In the genomic region with DNA sequence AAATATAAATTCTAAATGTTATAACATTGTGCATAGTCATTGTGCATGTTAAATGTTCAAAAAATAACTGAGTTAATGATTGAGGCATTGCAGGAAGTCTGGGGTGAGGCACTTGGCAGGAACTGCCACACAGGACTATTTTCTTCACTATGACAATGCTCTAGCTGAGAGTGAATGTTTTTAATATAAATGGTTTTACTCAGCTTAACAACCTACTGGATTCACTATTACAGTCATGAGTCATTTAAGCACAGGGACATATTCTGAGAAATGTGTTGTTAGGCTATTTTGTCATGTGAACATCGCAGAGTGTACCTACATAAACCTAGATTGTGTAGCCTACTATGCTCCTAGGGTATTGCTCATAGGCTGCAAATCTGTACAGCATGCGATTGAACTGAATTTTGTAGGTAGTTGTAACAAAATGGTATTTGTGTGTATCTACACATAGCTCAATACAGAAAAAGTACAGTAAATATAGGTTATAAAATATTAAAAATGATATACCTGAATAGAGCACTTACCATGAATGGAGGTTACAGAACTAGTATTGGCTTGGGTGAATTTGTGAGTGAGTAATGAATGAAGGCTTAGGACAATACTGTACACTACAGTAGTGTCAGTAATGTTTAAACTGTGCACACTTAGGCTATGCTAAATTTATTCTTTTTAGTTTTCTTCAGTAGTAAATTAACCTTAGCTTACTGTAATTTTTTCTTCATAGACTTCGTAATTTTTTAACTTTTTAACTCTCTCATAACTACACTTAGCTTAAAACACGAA, we compare ENCODE assay signal across 13 cellular contexts.
A peak's percentile ranks its signal among the peaks of the same experiment; 100 is the strongest.
DNase-seq lines count a peak whose midpoint lies in the region; ATAC-seq, FAIRE-seq and TF ChIP-seq lines count a peak whose summit lies in the region.
"Had no signal": no experiment of that assay in that cellular context is flagged by ENCODE, and none has a peak within 500 bp of the region (broad histone marks: within the 10 kb centered on the region; RNA-seq: fewer than 3 reads in every experiment).

No MANE protein-coding gene starts in this region.

- no peaks in the 10 kb centered on the region for H3K27me3 Mint-ChIP-seq in activated T-cell treated with anti-CD3 and anti-CD28 coated beads, Interleukin-2, amount 50 U/mL, for 4 hours (ENCODE audit: low read depth)

- no peak overlapping the region for H3K4me3 ChIP-seq in bronchial epithelial cell (ENCODE audit: low read depth, low read length)
- no peak overlapping the region for H3K4me3 ChIP-seq in retinal pigment epithelial cell (ENCODE audit: low read length)
- H3K4me3 ChIP-seq: upper lobe of left lung had no signal

- ATAC-seq in activated T-cell treated with anti-CD3 and anti-CD28 coated beads, Interleukin-2, amount 50 U/mL, for 4 hours = peak; percentile 93 to 95
- ATAC-seq in HG03159 (IDR thresholded peaks at IDR 0.05; ENCODE audit: unreplicated experiment) = peak; percentile 70
- ATAC-seq in SK-N-SH treated with all-trans-retinoic acid at 6 μM for 48 hours = no peak

- no peaks in the 10 kb centered on the region for H3K36me3 ChIP-seq in bronchial epithelial cell (ENCODE audit: control insufficient read depth, insufficient read depth, low read length)
- H3K36me3 ChIP-seq: upper lobe of left lung had no signal

- H3K4me1 Mint-ChIP-seq in activated T-cell treated with anti-CD3 and anti-CD28 coated beads, Interleukin-2, amount 50 U/mL, for 4 hours (ENCODE audit: low read depth) = peaks cover 36% of the 10 kb centered on the region

- FAIRE-seq in bronchial epithelial cell (lab: Jason Lieb, UNC) = no peak

- no peaks in the 10 kb centered on the region for H3K27me3 ChIP-seq in bronchial epithelial cell (ENCODE audit: control insufficient read depth, insufficient read depth, low read length)
- H3K27me3 ChIP-seq: upper lobe of left lung had no signal

- no peak for TF ChIP-seq CTCF in bronchial epithelial cell (IDR thresholded peaks at IDR 0.05; ENCODE audit: insufficient read depth, low read length, severe bottlenecking)
- no peak for TF ChIP-seq CTCF in retinal pigment epithelial cell (conservative IDR thresholded peaks at IDR 0.05; ENCODE audit: low read depth, low read length)

- no peak overlapping the region for H3K4me3 Mint-ChIP-seq in activated T-cell treated with anti-CD3 and anti-CD28 coated beads, Interleukin-2, amount 50 U/mL, for 4 hours

- no peaks in the 10 kb centered on the region for H3K36me3 Mint-ChIP-seq in activated T-cell treated with anti-CD3 and anti-CD28 coated beads, Interleukin-2, amount 50 U/mL, for 4 hours (ENCODE audit: insufficient read depth)

- DNase-seq in activated T-cell treated with anti-CD3 and anti-CD28 coated beads, Interleukin-2, amount 50 U/mL, for 4 hours = no peak
- no peak for DNase-seq in activated T-cell treated with anti-CD3 and anti-CD28 coated beads, Interleukin-2, amount 50 U/mL, for 48 hours
- peak; percentile 54 for DNase-seq in bronchial epithelial cell (ENCODE audit: low read depth)
- DNase-seq in retinal pigment epithelial cell (ENCODE audit: low read depth) = peak; percentile 64
- DNase-seq in DMS 273 treated with DMSO at 0.1 percent for 48 hours (lab: John Stamatoyannopoulos, UW) = no peak
- no peak for DNase-seq in NCI-H69 (lab: John Stamatoyannopoulos, UW)
- DNase-seq: activated CD4-positive, CD25-positive, alpha-beta regulatory T cell treated with anti-CD3 and anti-CD28 coated beads, Interleukin-2, amount 50 U/mL, for 72 hours; C1 segment of cervical spinal cord; erythroblast; NCI-H1930; upper lobe of left lung had no signal

- H3K9me3 Mint-ChIP-seq in activated T-cell treated with anti-CD3 and anti-CD28 coated beads, Interleukin-2, amount 50 U/mL, for 4 hours = peaks cover 6% of the 10 kb centered on the region

TF ChIP-seq in SK-N-SH treated with all-trans-retinoic acid at 6 μM for 48 hours, 23 proteins besides CTCF, POLR2A, EP300 and RAD21:
- TF ChIP-seq, protein P1, sequence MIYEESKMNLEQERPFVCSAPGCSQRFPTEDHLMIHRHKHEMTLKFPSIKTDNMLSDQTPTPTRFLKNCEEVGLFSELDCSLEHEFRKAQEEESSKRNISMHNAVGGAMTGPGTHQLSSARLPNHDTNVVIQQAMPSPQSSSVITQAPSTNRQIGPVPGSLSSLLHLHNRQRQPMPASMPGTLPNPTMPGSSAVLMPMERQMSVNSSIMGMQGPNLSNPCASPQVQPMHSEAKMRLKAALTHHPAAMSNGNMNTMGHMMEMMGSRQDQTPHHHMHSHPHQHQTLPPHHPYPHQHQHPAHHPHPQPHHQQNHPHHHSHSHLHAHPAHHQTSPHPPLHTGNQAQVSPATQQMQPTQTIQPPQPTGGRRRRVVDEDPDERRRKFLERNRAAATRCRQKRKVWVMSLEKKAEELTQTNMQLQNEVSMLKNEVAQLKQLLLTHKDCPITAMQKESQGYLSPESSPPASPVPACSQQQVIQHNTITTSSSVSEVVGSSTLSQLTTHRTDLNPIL (CRISPR knock-in tag; IDR thresholded peaks at IDR 0.05; ENCODE audit: low read depth) = no peak
- no peak for TF ChIP-seq ZFP3 (CRISPR knock-in tag; IDR thresholded peaks at IDR 0.05)
- TF ChIP-seq GLIS3 (CRISPR knock-in tag; IDR thresholded peaks at IDR 0.05) = no peak
- no peak for TF ChIP-seq OSR1 (CRISPR knock-in tag; IDR thresholded peaks at IDR 0.05)
- TF ChIP-seq, protein P2, sequence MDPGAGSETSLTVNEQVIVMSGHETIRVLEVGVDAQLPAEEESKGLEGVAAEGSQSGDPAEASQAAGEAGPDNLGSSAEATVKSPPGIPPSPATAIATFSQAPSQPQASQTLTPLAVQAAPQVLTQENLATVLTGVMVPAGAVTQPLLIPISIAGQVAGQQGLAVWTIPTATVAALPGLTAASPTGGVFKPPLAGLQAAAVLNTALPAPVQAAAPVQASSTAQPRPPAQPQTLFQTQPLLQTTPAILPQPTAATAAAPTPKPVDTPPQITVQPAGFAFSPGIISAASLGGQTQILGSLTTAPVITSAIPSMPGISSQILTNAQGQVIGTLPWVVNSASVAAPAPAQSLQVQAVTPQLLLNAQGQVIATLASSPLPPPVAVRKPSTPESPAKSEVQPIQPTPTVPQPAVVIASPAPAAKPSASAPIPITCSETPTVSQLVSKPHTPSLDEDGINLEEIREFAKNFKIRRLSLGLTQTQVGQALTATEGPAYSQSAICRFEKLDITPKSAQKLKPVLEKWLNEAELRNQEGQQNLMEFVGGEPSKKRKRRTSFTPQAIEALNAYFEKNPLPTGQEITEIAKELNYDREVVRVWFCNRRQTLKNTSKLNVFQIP (CRISPR knock-in tag; IDR thresholded peaks at IDR 0.05; ENCODE audit: borderline replicate concordance, low read depth) = no peak
- TF ChIP-seq ZC3H10 (CRISPR knock-in tag; IDR thresholded peaks at IDR 0.05) = no peak
- no peak for TF ChIP-seq PPARA (CRISPR knock-in tag; IDR thresholded peaks at IDR 0.05; ENCODE audit: borderline replicate concordance)
- no peak for TF ChIP-seq ZNF565 (CRISPR knock-in tag; conservative IDR thresholded peaks at IDR 0.05; ENCODE audit: low read depth)
- TF ChIP-seq ARNTL (CRISPR knock-in tag; IDR thresholded peaks at IDR 0.05; ENCODE audit: borderline replicate concordance, low read depth) = no peak
- TF ChIP-seq ZFP30 (CRISPR knock-in tag; IDR thresholded peaks at IDR 0.05) = no peak
- no peak for TF ChIP-seq SNAI2 (CRISPR knock-in tag; IDR thresholded peaks at IDR 0.05)
- TF ChIP-seq BACH2 (CRISPR knock-in tag; IDR thresholded peaks at IDR 0.05; ENCODE audit: borderline replicate concordance) = no peak
- no peak for TF ChIP-seq CSDC2 (CRISPR knock-in tag; IDR thresholded peaks at IDR 0.05)
TF ChIP-seq in SK-N-SH treated with all-trans-retinoic acid at 6 μM for 48 hours: peak in this region for 0.

Comparison
In these comparisons a context has a peak if more than half of its experiments do, and no peak if none do; other contexts are left out.
1. DNase-seq: peak in bronchial epithelial cell (single experiment) and retinal pigment epithelial cell (single experiment); none in activated T-cell treated with anti-CD3 and anti-CD28 coated beads, Interleukin-2, amount 50 U/mL, for 4 hours (single experiment), activated T-cell treated with anti-CD3 and anti-CD28 coated beads, Interleukin-2, amount 50 U/mL, for 48 hours (0 of 2), DMS 273 treated with DMSO at 0.1 percent for 48 hours (single experiment) and NCI-H69 (single experiment).